ENCODE assay signal across 26 cellular contexts in the genomic region with DNA sequence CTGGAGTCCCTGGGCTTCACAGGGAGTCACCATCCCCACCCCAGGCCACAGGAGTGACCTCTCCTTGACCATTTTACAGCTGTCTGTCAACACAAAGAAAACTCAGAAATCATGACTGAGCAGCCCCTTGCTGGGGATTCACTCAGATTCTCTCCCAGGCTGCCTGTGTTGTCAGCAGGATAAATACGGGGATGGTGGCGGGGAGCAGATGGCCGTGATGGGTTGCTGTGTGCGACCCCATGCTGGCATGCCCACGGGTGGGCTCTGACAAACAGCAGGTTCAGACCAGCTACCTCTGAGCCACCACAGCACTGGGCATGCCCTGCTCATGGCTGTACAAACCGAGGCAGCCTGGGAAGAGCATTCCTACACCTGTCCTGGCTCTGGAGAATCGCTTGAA.
"Had no signal": no experiment of that assay in that cellular context is flagged by ENCODE, and none has a peak within 500 bp of the region (broad histone marks: within the 10 kb centered on the region; RNA-seq: fewer than 3 reads in every experiment).

No MANE protein-coding gene starts in this region.

- H3K9me3 Mint-ChIP-seq: nephron; T-helper 1 cell treated with Interleukin-12 subunit alpha and Interleukin-12 subunit beta and Interleukin-4 antibody, amounts not matched to agents 30 μg/mL and 1 μg/mL, for 36 hours had no signal

- H3K27ac ChIP-seq: adrenal gland, body of pancreas, left lung, lower lobe of right lung, pancreas, psoas muscle, suprapubic skin, tibial nerve, WERI-Rb-1 had no signal

- H3K9me3 ChIP-seq: adrenal gland, body of pancreas, left lung, lower lobe of right lung, pancreas, psoas muscle, suprapubic skin had no signal

- DNase-seq: activated CD4-positive, alpha-beta T cell treated with anti-CD3 and anti-CD28 coated beads for 48 hours; activated CD4-positive, alpha-beta T cell treated with anti-CD3 and anti-CD28 coated beads, Interleukin-2, amount 50 U/mL, for 48 hours; activated CD8-positive, alpha-beta memory T cell treated with anti-CD3 and anti-CD28 coated beads for 24 hours; activated effector memory CD4-positive, alpha-beta T cell treated with Interleukin-2 at 50 U/mL for 16 hours; activated naive CD4-positive, alpha-beta T cell treated with Interleukin-2 at 50 U/mL for 16 hours; activated naive CD8-positive, alpha-beta T cell treated with anti-CD3 and anti-CD28 coated beads for 36 hours; adrenal gland; body of pancreas; dermis blood vessel endothelial cell; effector CD4-positive, alpha-beta T cell; left lung; lower lobe of right lung; mesenchymal stem cell; psoas muscle; stimulated activated CD4-positive, alpha-beta T cell treated with anti-CD3 and anti-CD28 coated beads, Interleukin-15, amount 100 ng/mL, for 24 hours; stimulated activated CD4-positive, alpha-beta T cell treated with anti-CD3 and anti-CD28 coated beads, Interleukin-2, amount 100 ng/mL, for 24 hours; stimulated activated naive B cell treated with anti-CD40 and anti-IgM and Interleukin-4, amounts not matched to agents 10 μg/mL and 1 μg/mL and 100 μg/mL, for 72 hours; T-helper 9 cell; WERI-Rb-1 had no signal

- H3K4me1 ChIP-seq: adrenal gland, body of pancreas, left lung, lower lobe of right lung, pancreas, psoas muscle, suprapubic skin, tibial nerve had no signal

- H3K4me2 ChIP-seq: smooth muscle cell had no signal

- H3K36me3 ChIP-seq: adrenal gland, left lung, lower lobe of right lung, pancreas, suprapubic skin had no signal

- H3K27me3 ChIP-seq: adrenal gland, body of pancreas, left lung, tibial nerve had no signal

- H3K4me3 Mint-ChIP-seq: activated naive CD8-positive, alpha-beta T cell treated with anti-CD3 and anti-CD28 coated beads for 36 hours; nephron; stimulated activated naive B cell treated with anti-CD40 and anti-IgM and Interleukin-4, amounts not matched to agents 10 μg/mL and 1 μg/mL and 100 μg/mL, for 72 hours; T-helper 1 cell treated with Interleukin-12 subunit alpha and Interleukin-12 subunit beta and Interleukin-4 antibody, amounts not matched to agents 30 μg/mL and 1 μg/mL, for 36 hours had no signal

- H3K36me3 Mint-ChIP-seq: activated naive CD8-positive, alpha-beta T cell treated with anti-CD3 and anti-CD28 coated beads for 36 hours; stimulated activated naive B cell treated with anti-CD40 and anti-IgM and Interleukin-4, amounts not matched to agents 10 μg/mL and 1 μg/mL and 100 μg/mL, for 72 hours had no signal

- H3K4me3 ChIP-seq: adrenal gland, body of pancreas, left lung, lower lobe of right lung, pancreas, psoas muscle, smooth muscle cell, suprapubic skin, tibial nerve had no signal

- H3K27ac Mint-ChIP-seq: activated naive CD8-positive, alpha-beta T cell treated with anti-CD3 and anti-CD28 coated beads for 36 hours; nephron; stimulated activated naive B cell treated with anti-CD40 and anti-IgM and Interleukin-4, amounts not matched to agents 10 μg/mL and 1 μg/mL and 100 μg/mL, for 72 hours; T-helper 1 cell treated with Interleukin-12 subunit alpha and Interleukin-12 subunit beta and Interleukin-4 antibody, amounts not matched to agents 30 μg/mL and 1 μg/mL, for 36 hours had no signal

- ATAC-seq: activated CD4-positive, CD25-positive, alpha-beta regulatory T cell treated with anti-CD3 and anti-CD28 coated beads, Interleukin-2, amount 50 U/mL, for 24 hours; body of pancreas; left lung; pancreas; psoas muscle had no signal
